ENCODE assay signal across 23 cellular contexts in the genomic region with DNA sequence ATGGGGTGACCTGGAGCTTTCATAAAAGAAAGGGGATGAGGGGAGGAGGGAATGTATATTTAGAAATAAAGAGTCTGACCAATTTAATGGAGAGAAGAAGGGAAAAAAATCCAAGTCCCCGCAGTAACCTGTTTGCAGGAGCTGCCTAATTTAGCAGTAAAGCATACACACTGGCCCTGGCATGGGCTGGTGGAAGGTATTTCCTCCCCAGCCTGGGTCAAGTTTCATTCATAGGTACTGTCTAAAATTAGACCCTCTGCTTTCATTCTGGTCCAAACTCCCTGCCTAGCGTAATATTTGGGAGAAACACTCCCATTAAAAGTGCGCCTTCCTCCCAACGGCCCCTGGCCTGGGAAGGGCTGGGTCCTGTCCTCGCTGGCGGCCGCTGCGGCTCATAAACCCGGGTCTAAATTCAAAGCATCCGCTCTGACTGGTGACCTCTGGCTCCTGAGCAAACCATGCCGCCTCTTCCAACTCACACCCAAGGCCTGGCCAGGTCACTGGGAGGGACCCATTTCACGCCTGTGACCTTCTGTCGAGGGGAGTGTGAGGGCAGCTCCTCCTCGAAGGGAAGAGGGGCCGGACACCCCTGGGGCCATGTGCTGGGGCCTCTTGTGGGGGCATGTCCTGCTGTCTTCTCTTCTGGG.
"Had no signal": no experiment of that assay in that cellular context is flagged by ENCODE, and none has a peak within 500 bp of the region (broad histone marks: within the 10 kb centered on the region; RNA-seq: fewer than 3 reads in every experiment).

No MANE protein-coding gene starts in this region.

- H3K4me3 ChIP-seq: breast epithelium, hepatocyte, lower lobe of right lung, neural progenitor cell, skin epidermis, suprapubic skin, tibial nerve had no signal

- DNase-seq: activated CD4-positive, alpha-beta T cell treated with anti-CD3 and anti-CD28 coated beads for 4 hours; activated CD4-positive, alpha-beta T cell treated with anti-CD3 and anti-CD28 coated beads, Interleukin-2, amount 50 U/mL, for 48 hours; activated CD4-positive, CD25-positive, alpha-beta regulatory T cell; activated CD8-positive, alpha-beta memory T cell treated with anti-CD3 and anti-CD28 coated beads, Interleukin-2, amount 50 U/mL, for 48 hours; activated naive CD4-positive, alpha-beta T cell treated with Interleukin-2 at 50 U/mL for 16 hours; activated naive CD8-positive, alpha-beta T cell treated with anti-CD3 and anti-CD28 coated beads for 36 hours; activated T-cell treated with anti-CD3 and anti-CD28 coated beads, Interleukin-2, amount 50 U/mL, for 4 hours; effector CD4-positive, alpha-beta T cell; erythroblast; immature natural killer cell; lower lobe of right lung; naive thymus-derived CD4-positive, alpha-beta T cell; stimulated activated CD4-positive, alpha-beta T cell treated with anti-CD3 and anti-CD28 coated beads, Interleukin-1b, Interleukin-23, amount 100 ng/mL, for 48 hours; stimulated activated naive CD8-positive, alpha-beta T cell treated with anti-CD3 and anti-CD28 coated beads, Interleukin-15, amount 100 ng/mL, for 72 hours; T-helper 9 cell had no signal

- H3K9me3 ChIP-seq: breast epithelium, lower lobe of right lung, suprapubic skin, tibial nerve had no signal

- FAIRE-seq: astrocyte had no signal

- H3K36me3 ChIP-seq: breast epithelium, lower lobe of right lung, neural progenitor cell, suprapubic skin, tibial nerve had no signal

- H3K4me1 ChIP-seq: breast epithelium, lower lobe of right lung, neural progenitor cell, suprapubic skin had no signal

- H3K27ac ChIP-seq: breast epithelium, hepatocyte, lower lobe of right lung, neural progenitor cell, skin epidermis, suprapubic skin had no signal

- ATAC-seq: activated T-cell treated with anti-CD3 and anti-CD28 coated beads, Interleukin-2, amount 50 U/mL, for 4 hours; lower lobe of right lung; naive thymus-derived CD4-positive, alpha-beta T cell; stimulated activated effector memory CD8-positive, alpha-beta T cell treated with anti-CD3 and anti-CD28 coated beads, Interleukin-12 subunit alpha, Interleukin-12 subunit beta, amount 100 ng/mL, for 72 hours; stimulated activated naive CD8-positive, alpha-beta T cell treated with anti-CD3 and anti-CD28 coated beads, Interleukin-15, amount 100 ng/mL, for 72 hours had no signal

- H3K9ac ChIP-seq: neural progenitor cell had no signal

- H3K27me3 ChIP-seq: breast epithelium, hepatocyte, neural progenitor cell, tibial nerve had no signal
